2 cellular contexts compared by ENCODE assay signal in genomic region chr21:32474179-32475059, GRCh38.
TF ChIP-seq lines count a peak whose summit lies in the region.

No MANE protein-coding gene starts in this region.

TF ChIP-seq in A549, 52 proteins besides CTCF, POLR2A, EP300 and RAD21:
- TF ChIP-seq JUNB (IDR thresholded peaks at IDR 0.05) = no peak
- TF ChIP-seq, protein P1, sequence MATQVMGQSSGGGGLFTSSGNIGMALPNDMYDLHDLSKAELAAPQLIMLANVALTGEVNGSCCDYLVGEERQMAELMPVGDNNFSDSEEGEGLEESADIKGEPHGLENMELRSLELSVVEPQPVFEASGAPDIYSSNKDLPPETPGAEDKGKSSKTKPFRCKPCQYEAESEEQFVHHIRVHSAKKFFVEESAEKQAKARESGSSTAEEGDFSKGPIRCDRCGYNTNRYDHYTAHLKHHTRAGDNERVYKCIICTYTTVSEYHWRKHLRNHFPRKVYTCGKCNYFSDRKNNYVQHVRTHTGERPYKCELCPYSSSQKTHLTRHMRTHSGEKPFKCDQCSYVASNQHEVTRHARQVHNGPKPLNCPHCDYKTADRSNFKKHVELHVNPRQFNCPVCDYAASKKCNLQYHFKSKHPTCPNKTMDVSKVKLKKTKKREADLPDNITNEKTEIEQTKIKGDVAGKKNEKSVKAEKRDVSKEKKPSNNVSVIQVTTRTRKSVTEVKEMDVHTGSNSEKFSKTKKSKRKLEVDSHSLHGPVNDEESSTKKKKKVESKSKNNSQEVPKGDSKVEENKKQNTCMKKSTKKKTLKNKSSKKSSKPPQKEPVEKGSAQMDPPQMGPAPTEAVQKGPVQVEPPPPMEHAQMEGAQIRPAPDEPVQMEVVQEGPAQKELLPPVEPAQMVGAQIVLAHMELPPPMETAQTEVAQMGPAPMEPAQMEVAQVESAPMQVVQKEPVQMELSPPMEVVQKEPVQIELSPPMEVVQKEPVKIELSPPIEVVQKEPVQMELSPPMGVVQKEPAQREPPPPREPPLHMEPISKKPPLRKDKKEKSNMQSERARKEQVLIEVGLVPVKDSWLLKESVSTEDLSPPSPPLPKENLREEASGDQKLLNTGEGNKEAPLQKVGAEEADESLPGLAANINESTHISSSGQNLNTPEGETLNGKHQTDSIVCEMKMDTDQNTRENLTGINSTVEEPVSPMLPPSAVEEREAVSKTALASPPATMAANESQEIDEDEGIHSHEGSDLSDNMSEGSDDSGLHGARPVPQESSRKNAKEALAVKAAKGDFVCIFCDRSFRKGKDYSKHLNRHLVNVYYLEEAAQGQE (IDR thresholded peaks at IDR 0.05) = no peak
- no peak for TF ChIP-seq CHD2 (IDR thresholded peaks at IDR 0.05; ENCODE audit: low read length, partially characterized antibody)
- TF ChIP-seq JUN (IDR thresholded peaks at IDR 0.05) = 0 out of 5 replicates have a peak, but pooled peaks of 1 of the 2 experiments have one; percentile 28
- no peak for TF ChIP-seq MAX (IDR thresholded peaks at IDR 0.05)
- TF ChIP-seq PBX3 (IDR thresholded peaks at IDR 0.05) = no peak
- no peak for TF ChIP-seq RNF2 (IDR thresholded peaks at IDR 0.05; ENCODE audit: borderline replicate concordance, low read depth)

TF ChIP-seq in H1, 55 proteins besides CTCF, POLR2A, EP300 and RAD21:
- no peak for TF ChIP-seq YY1 (IDR thresholded peaks at IDR 0.05; ENCODE audit: low read depth, low read length)
- no peak for TF ChIP-seq TCF12 (IDR thresholded peaks at IDR 0.05; ENCODE audit: low read depth, low read length)
- no peak for TF ChIP-seq TEAD4 (IDR thresholded peaks at IDR 0.05; ENCODE audit: low read depth, low read length)
- no peak for TF ChIP-seq ASH2L (IDR thresholded peaks at IDR 0.05; ENCODE audit: low read length)
- TF ChIP-seq CHD2 (IDR thresholded peaks at IDR 0.05; ENCODE audit: low read length) = no peak
- TF ChIP-seq CHD1 (IDR thresholded peaks at IDR 0.05; ENCODE audit: low read depth, low read length) = no peak
- no peak for TF ChIP-seq CHD7 (IDR thresholded peaks at IDR 0.05; ENCODE audit: insufficient replicate concordance, low read length)
- TF ChIP-seq MAFK (IDR thresholded peaks at IDR 0.05; ENCODE audit: low read depth, low read length) = no peak
- no peak for TF ChIP-seq CREB1 (IDR thresholded peaks at IDR 0.05)
- TF ChIP-seq POLR2AphosphoS5 (IDR thresholded peaks at IDR 0.05; ENCODE audit: low read depth, low read length) = no peak
- TF ChIP-seq SP4 (IDR thresholded peaks at IDR 0.05; ENCODE audit: low read length) = no peak
- TF ChIP-seq EGR1 (IDR thresholded peaks at IDR 0.05; ENCODE audit: borderline replicate concordance, low read depth, low read length) = no peak
- no peak for TF ChIP-seq JUND (IDR thresholded peaks at IDR 0.05; ENCODE audit: low read length)
- TF ChIP-seq SRF (IDR thresholded peaks at IDR 0.05; ENCODE audit: low read depth, low read length) = no peak
- TF ChIP-seq, protein P2, sequence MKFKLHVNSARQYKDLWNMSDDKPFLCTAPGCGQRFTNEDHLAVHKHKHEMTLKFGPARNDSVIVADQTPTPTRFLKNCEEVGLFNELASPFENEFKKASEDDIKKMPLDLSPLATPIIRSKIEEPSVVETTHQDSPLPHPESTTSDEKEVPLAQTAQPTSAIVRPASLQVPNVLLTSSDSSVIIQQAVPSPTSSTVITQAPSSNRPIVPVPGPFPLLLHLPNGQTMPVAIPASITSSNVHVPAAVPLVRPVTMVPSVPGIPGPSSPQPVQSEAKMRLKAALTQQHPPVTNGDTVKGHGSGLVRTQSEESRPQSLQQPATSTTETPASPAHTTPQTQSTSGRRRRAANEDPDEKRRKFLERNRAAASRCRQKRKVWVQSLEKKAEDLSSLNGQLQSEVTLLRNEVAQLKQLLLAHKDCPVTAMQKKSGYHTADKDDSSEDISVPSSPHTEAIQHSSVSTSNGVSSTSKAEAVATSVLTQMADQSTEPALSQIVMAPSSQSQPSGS (IDR thresholded peaks at IDR 0.05; ENCODE audit: low read length) = no peak
- TF ChIP-seq TBP (IDR thresholded peaks at IDR 0.05; ENCODE audit: low read depth, low read length) = no peak
- TF ChIP-seq KDM1A (IDR thresholded peaks at IDR 0.05; ENCODE audit: borderline replicate concordance, low read length) = no peak
- TF ChIP-seq KDM4A (IDR thresholded peaks at IDR 0.05; ENCODE audit: low read depth, low read length, severe bottlenecking) = no peak
- TF ChIP-seq POU5F1 (IDR thresholded peaks at IDR 0.05; ENCODE audit: low read depth, low read length) = no peak
- TF ChIP-seq KDM5A (IDR thresholded peaks at IDR 0.05; ENCODE audit: low read length) = no peak
TF ChIP-seq in H1: peak in this region for 0.
